24 cellular contexts compared by ENCODE assay signal in the genomic region with DNA sequence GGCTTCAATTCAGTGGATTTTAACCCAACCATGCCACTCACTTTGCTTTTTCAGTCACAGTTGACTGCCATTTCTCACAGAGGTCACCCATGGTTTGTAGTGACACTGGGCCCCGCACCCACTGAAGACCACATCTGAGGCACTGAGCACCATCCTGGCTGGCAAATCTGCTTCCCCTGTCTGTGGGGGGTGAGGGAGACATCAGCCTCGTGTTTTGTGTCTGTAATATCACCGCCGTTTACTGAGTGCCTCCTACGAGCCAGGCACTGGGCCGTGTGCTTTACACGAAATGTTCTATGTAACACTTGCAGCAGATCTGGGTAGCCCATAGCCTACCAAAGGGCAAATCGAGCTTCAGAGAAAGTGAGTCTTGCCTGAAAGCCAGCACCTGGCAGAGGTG.
"Had no signal": no experiment of that assay in that cellular context is flagged by ENCODE, and none has a peak within 500 bp of the region (broad histone marks: within the 10 kb centered on the region; RNA-seq: fewer than 3 reads in every experiment).

No MANE protein-coding gene starts in this region.

- H3K27ac ChIP-seq: brain microvascular endothelial cell, lower lobe of right lung, thoracic aorta had no signal

- H3K9me3 ChIP-seq: lower lobe of right lung, thoracic aorta had no signal

- H3K27me3 Mint-ChIP-seq: effector memory CD8-positive, alpha-beta T cell; naive B cell; stimulated activated naive B cell treated with anti-CD40 and anti-IgM and Interleukin-4, amounts not matched to agents 10 μg/mL and 1 μg/mL and 100 μg/mL, for 72 hours; type B pancreatic cell had no signal

- H3K4me3 ChIP-seq: lower lobe of right lung, thoracic aorta had no signal

- H3K27ac Mint-ChIP-seq: effector memory CD8-positive, alpha-beta T cell; stimulated activated naive B cell treated with anti-CD40 and anti-IgM and Interleukin-4, amounts not matched to agents 10 μg/mL and 1 μg/mL and 100 μg/mL, for 72 hours; type B pancreatic cell had no signal

- DNase-seq: activated CD4-positive, alpha-beta T cell treated with anti-CD3 and anti-CD28 coated beads for 4 hours; activated CD4-positive, alpha-beta T cell treated with anti-CD3 and anti-CD28 coated beads, Interleukin-2, amount 50 U/mL, for 48 hours; activated CD4-positive, CD25-positive, alpha-beta regulatory T cell; aorta; brain microvascular endothelial cell; central memory CD4-positive, alpha-beta T cell; dermis blood vessel endothelial cell; effector memory CD8-positive, alpha-beta T cell; foreskin melanocyte; lower lobe of right lung; mesendoderm; naive B cell; small intestine; stimulated activated CD4-positive, alpha-beta T cell treated with anti-CD3 and anti-CD28 coated beads, Interleukin-2, amount 100 ng/mL, for 48 hours; stimulated activated CD8-positive, alpha-beta memory T cell treated with anti-CD3 and anti-CD28 coated beads, Interleukin-4, amount 100 ng/mL, for 48 hours; stimulated activated naive B cell treated with anti-CD40 and anti-IgM and Interleukin-4, amounts not matched to agents 10 μg/mL and 1 μg/mL and 100 μg/mL, for 72 hours; T-helper 9 cell had no signal

- H3K9me3 Mint-ChIP-seq: activated naive CD4-positive, alpha-beta T cell treated with anti-CD3 and anti-CD28 coated beads, Interleukin-2, amount 50 U/mL, for 72 hours; effector memory CD8-positive, alpha-beta T cell had no signal

- H3K4me3 Mint-ChIP-seq: effector memory CD8-positive, alpha-beta T cell; naive B cell; neural crest cell; stimulated activated naive B cell treated with anti-CD40 and anti-IgM and Interleukin-4, amounts not matched to agents 10 μg/mL and 1 μg/mL and 100 μg/mL, for 72 hours; type B pancreatic cell had no signal

- H3K27me3 ChIP-seq: brain microvascular endothelial cell had no signal

- ATAC-seq: activated naive CD4-positive, alpha-beta T cell treated with anti-CD3 and anti-CD28 coated beads, Interleukin-2, amount 50 U/mL, for 72 hours; effector memory CD8-positive, alpha-beta T cell; esophagus mucosa; left lobe of liver; lower lobe of right lung; sciatic nerve; stimulated activated naive B cell treated with anti-CD40 and anti-IgM and Interleukin-4, amounts not matched to agents 10 μg/mL and 1 μg/mL and 100 μg/mL, for 72 hours had no signal
